ENCODE assay signal across 8 cellular contexts in the genomic region with DNA sequence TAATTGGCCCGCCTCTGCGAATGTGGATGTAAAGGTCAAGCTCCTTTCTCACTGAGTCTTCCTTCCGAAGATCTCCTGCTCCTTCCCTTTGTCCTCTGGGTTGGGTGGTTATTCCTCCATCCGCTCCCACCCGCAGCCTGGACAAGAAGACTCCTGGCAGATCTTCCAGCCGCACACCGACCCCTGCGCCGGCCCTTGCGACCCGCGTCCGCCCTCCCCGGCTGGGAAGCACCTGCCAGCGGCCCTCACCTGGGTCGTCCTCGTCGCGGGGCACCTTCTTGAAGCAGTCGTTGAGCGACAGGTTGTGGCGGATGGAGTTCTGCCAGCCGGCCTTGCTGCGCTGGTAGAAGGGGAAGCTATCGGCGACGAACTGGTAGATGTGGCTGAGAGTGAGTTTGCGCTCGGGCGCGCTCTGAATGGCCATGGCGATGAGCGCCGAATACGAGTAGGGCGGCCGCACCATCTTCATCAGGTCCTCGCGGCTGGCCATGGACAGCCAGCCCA. TPM values are rescaled to one million over a fixed set of nuclear protein-coding genes. Genes with fewer than 3 reads are reported as not detected.
DNase-seq lines count a peak whose midpoint lies in the region; ATAC-seq and TF ChIP-seq lines count a peak whose summit lies in the region.

No MANE protein-coding gene starts in this region.

- peak; percentile 41 for ATAC-seq in GM18502 (IDR thresholded peaks at IDR 0.05; ENCODE audit: poor library complexity, unreplicated experiment)
- peak; percentile 31 for ATAC-seq in naive thymus-derived CD4-positive, alpha-beta T cell
- ATAC-seq in gastroesophageal sphincter: no peak
- no peak for ATAC-seq in GM18861 (IDR thresholded peaks at IDR 0.05; ENCODE audit: unreplicated experiment)
- no peak for ATAC-seq in GM21447 (IDR thresholded peaks at IDR 0.05; ENCODE audit: unreplicated experiment)

- peak overlapping the region; percentile 32 for H3K4me3 Mint-ChIP-seq in activated naive CD8-positive, alpha-beta T cell treated with anti-CD3 and anti-CD28 coated beads for 36 hours
- H3K4me3 Mint-ChIP-seq in naive thymus-derived CD4-positive, alpha-beta T cell: peak overlapping the region; percentile 59 to 83 (median 72)

- TF ChIP-seq CTCF in gastroesophageal sphincter (IDR thresholded peaks at IDR 0.05): no peak

- H3K4me1 ChIP-seq in naive thymus-derived CD4-positive, alpha-beta T cell (ENCODE audit: control insufficient read depth in 2 of 2, insufficient read depth in 2 of 2, low read length in 2 of 2): peaks cover 4 to 5% of the 10 kb centered on the region in 2 donors
- H3K4me1 ChIP-seq in gastroesophageal sphincter: peaks cover 0 to 16% (median 0%) of the 10 kb centered on the region in 3 donors

- no peak overlapping the region for H3K4me3 ChIP-seq in naive thymus-derived CD4-positive, alpha-beta T cell (ENCODE audit: low read length)
- H3K4me3 ChIP-seq in gastroesophageal sphincter: peak overlapping the region in 1 of 2 donors; percentile 51

- H3K4me1 Mint-ChIP-seq in activated naive CD8-positive, alpha-beta T cell treated with anti-CD3 and anti-CD28 coated beads for 36 hours: peaks cover 4% of the 10 kb centered on the region
- H3K4me1 Mint-ChIP-seq in naive thymus-derived CD4-positive, alpha-beta T cell: peaks cover 4 to 14% (median 10%) of the 10 kb centered on the region in 7 donors

- CTCF ChIA-PET in naive thymus-derived CD4-positive, alpha-beta T cell (lab: Charles Lee): no interaction called here

- H3K27me3 Mint-ChIP-seq in activated naive CD8-positive, alpha-beta T cell treated with anti-CD3 and anti-CD28 coated beads for 36 hours: peaks cover 82% of the 10 kb centered on the region
- H3K27me3 Mint-ChIP-seq in naive thymus-derived CD4-positive, alpha-beta T cell: peaks cover 67 to 80% (median 72%) of the 10 kb centered on the region in 5 donors

- 0 to 18% methylated on average over 2 to 9 of the region's 39 CpGs for WGBS in gastroesophageal sphincter (ENCODE audit: low coverage in 1 of 2), 2 donors

- TF ChIP-seq EP300 in gastroesophageal sphincter (IDR thresholded peaks at IDR 0.05): no peak

- no peaks in the 10 kb centered on the region for H3K9me3 ChIP-seq in naive thymus-derived CD4-positive, alpha-beta T cell (ENCODE audit: control insufficient read depth in 2 of 3, low read length in 3 of 3)
- H3K9me3 ChIP-seq in gastroesophageal sphincter: no peaks in the 10 kb centered on the region

- H3K27ac ChIP-seq in naive thymus-derived CD4-positive, alpha-beta T cell (ENCODE audit: low read depth, low read length): no peak overlapping the region
- H3K27ac ChIP-seq in gastroesophageal sphincter: no peak overlapping the region

- POLR2A ChIA-PET in naive thymus-derived CD4-positive, alpha-beta T cell (lab: Charles Lee): no interaction called here

- peaks cover 3 to 21% of the 10 kb centered on the region in 2 donors for H3K27me3 ChIP-seq in naive thymus-derived CD4-positive, alpha-beta T cell (ENCODE audit: control insufficient read depth in 2 of 2, insufficient read depth in 2 of 2, low read length in 2 of 2)
- H3K27me3 ChIP-seq in gastroesophageal sphincter: peaks cover 98% of the 10 kb centered on the region

- intact Hi-C loops in naive thymus-derived CD4-positive, alpha-beta T cell (cut with micrococcal nuclease): no loop called here

- H3K36me3 ChIP-seq in naive thymus-derived CD4-positive, alpha-beta T cell (ENCODE audit: control insufficient read depth in 2 of 3, insufficient read depth in 3 of 3, low read length in 3 of 3): no peaks in the 10 kb centered on the region
- no peaks in the 10 kb centered on the region for H3K36me3 ChIP-seq in gastroesophageal sphincter

- H3K27ac Mint-ChIP-seq in activated naive CD8-positive, alpha-beta T cell treated with anti-CD3 and anti-CD28 coated beads for 36 hours: no peak overlapping the region
- no peak overlapping the region for H3K27ac Mint-ChIP-seq in naive thymus-derived CD4-positive, alpha-beta T cell

- DNase-seq in KBM-7 (peak; percentile 9), NCI-H2029 (lab: John Stamatoyannopoulos, UW) (no peak)
- DNase-seq in activated naive CD8-positive, alpha-beta T cell treated with anti-CD3 and anti-CD28 coated beads for 36 hours: peak; percentile 8
- peak in 2 of 9 donors; percentile 6 to 22 for DNase-seq in naive thymus-derived CD4-positive, alpha-beta T cell

- peaks cover 1% of the 10 kb centered on the region for H3K9me3 Mint-ChIP-seq in activated naive CD8-positive, alpha-beta T cell treated with anti-CD3 and anti-CD28 coated beads for 36 hours
- peaks cover 0 to 10% (median 0%) of the 10 kb centered on the region in 11 donors for H3K9me3 Mint-ChIP-seq in naive thymus-derived CD4-positive, alpha-beta T cell

- TF ChIP-seq POLR2A in gastroesophageal sphincter (IDR thresholded peaks at IDR 0.05): no peak

- H3K36me3 Mint-ChIP-seq in activated naive CD8-positive, alpha-beta T cell treated with anti-CD3 and anti-CD28 coated beads for 36 hours: no peaks in the 10 kb centered on the region
- peaks cover 0 to 2% (median 0%) of the 10 kb centered on the region in 5 donors for H3K36me3 Mint-ChIP-seq in naive thymus-derived CD4-positive, alpha-beta T cell

- in situ Hi-C loops in KBM-7 (cut with MboI; ENCODE audit: low pct_unique_long_range_greater_than_20kb, low sequenced_read_pairs): no loop called here

RNA-seq across cellular contexts. Expression of a gene that starts 0.8 kb away (rescaled TPM):
- not detected for total RNA-seq in activated naive CD8-positive, alpha-beta T cell treated with anti-CD3 and anti-CD28 coated beads for 36 hours
- total RNA-seq in naive thymus-derived CD4-positive, alpha-beta T cell: not detected
- polyA plus RNA-seq in naive thymus-derived CD4-positive, alpha-beta T cell: not detected
- not detected for total RNA-seq in gastroesophageal sphincter

Comparison
In these comparisons a context has a peak if more than half of its experiments do, and no peak if none do; other contexts are left out.
1. ATAC-seq: peak in GM18502 (single experiment) and naive thymus-derived CD4-positive, alpha-beta T cell (single experiment); none in gastroesophageal sphincter (single experiment), GM18861 (single experiment) and GM21447 (single experiment).